Comparison of ENCODE assay signal across 10 cellular contexts in genomic region chr7:149620961-149621360, GRCh38.
DNase-seq lines count a peak whose midpoint lies in the region; ATAC-seq, FAIRE-seq and TF ChIP-seq lines count a peak whose summit lies in the region.
"Had no signal": no experiment of that assay in that cellular context is flagged by ENCODE, and none has a peak within 500 bp of the region (broad histone marks: within the 10 kb centered on the region; RNA-seq: fewer than 3 reads in every experiment).

No MANE protein-coding gene starts in this region.

- TF ChIP-seq POLR2A in spleen (IDR thresholded peaks at IDR 0.05) (no peak), adrenal gland (IDR thresholded peaks at IDR 0.05) (no peak), GM12892 (IDR thresholded peaks at IDR 0.05; ENCODE audit: low read depth, low read length) (no peak)

- H3K27ac Mint-ChIP-seq in T-cell: peak overlapping the region in 1 of 2 donors; percentile 34

- no peak overlapping the region for H3K4me2 ChIP-seq in MM.1S (ENCODE audit: low read depth, low read length)

- FAIRE-seq in GM12892 (lab: Jason Lieb, UNC): no peak

- H3K4me3 ChIP-seq in spleen: peak overlapping the region in 1 of 8 donors; percentile 7
- H3K4me3 ChIP-seq in adrenal gland: no peak overlapping the region
- H3K4me3 ChIP-seq in MM.1S (ENCODE audit: low read length): no peak overlapping the region

- peaks cover 47% of the 10 kb centered on the region for H3K36me3 Mint-ChIP-seq in T-cell

- H3K79me2 ChIP-seq in MM.1S (ENCODE audit: low read length): peaks cover 55% of the 10 kb centered on the region

- no peaks in the 10 kb centered on the region for H3K27me3 ChIP-seq in spleen (replicated peaks in 1 of 7)
- no peaks in the 10 kb centered on the region for H3K27me3 ChIP-seq in adrenal gland
- no peaks in the 10 kb centered on the region for H3K27me3 ChIP-seq in MM.1S (replicated peaks; ENCODE audit: insufficient read depth, low read length)

- TF ChIP-seq CTCF in GM13977 (IDR thresholded peaks at IDR 0.05; ENCODE audit: extremely low read depth, insufficient read depth, missing control alignments): no peak
- no peak for TF ChIP-seq CTCF in spleen (IDR thresholded peaks at IDR 0.05 in 8 of 11, conservative IDR thresholded peaks at IDR 0.05 in 3 of 11)
- no peak for TF ChIP-seq CTCF in adrenal gland (IDR thresholded peaks at IDR 0.05)
- no peak for TF ChIP-seq CTCF in MM.1S (IDR thresholded peaks at IDR 0.05; ENCODE audit: low read length)

- 49 to 79% (median 53%) methylated on average over 3 to 14 of the region's 14 CpGs for WGBS in spleen, 5 donors
- 82 to 88% (median 85%) methylated on average over 2 to 14 of the region's 14 CpGs for WGBS in adrenal gland, 4 donors

- no peaks in the 10 kb centered on the region for H3K27me3 Mint-ChIP-seq in T-cell

- no peak overlapping the region for H3K9ac ChIP-seq in MM.1S (ENCODE audit: low read length)

- ATAC-seq in GM21526 (IDR thresholded peaks at IDR 0.05; ENCODE audit: low FRiP score, unreplicated experiment): peak; percentile 40
- no peak for ATAC-seq in T-cell (replicated peaks in 1 of 4)

- H3K9me3 Mint-ChIP-seq in T-cell: no peaks in the 10 kb centered on the region
- H3K9me3 Mint-ChIP-seq: naive thymus-derived CD4-positive, alpha-beta T cell had no signal

- CTCF ChIA-PET in T-cell (lab: Charles Lee): no interaction called here

- H3K36me3 ChIP-seq in spleen (peaks cover 2 to 55% (median 51%) of the 10 kb centered on the region in 6 donors), adrenal gland (replicated peaks in 1 of 2) (peaks cover 0 to 53% of the 10 kb centered on the region in 2 donors), MM.1S (replicated peaks; ENCODE audit: insufficient read depth, low read length) (peaks cover 12% of the 10 kb centered on the region; the same call in 1 of the 2 replicates)

- H2AFZ ChIP-seq in MM.1S (ENCODE audit: low read length): no peak overlapping the region

- H3K4me3 Mint-ChIP-seq in T-cell: peak overlapping the region in 1 of 3 donors; percentile 28

- POLR2A ChIA-PET in T-cell (lab: Charles Lee): no interaction called here

- no peaks in the 10 kb centered on the region for H3K9me2 ChIP-seq in MM.1S (replicated peaks; ENCODE audit: insufficient read depth, low read length)

- peaks cover 20 to 51% (median 42%) of the 10 kb centered on the region in 6 donors for H3K4me1 ChIP-seq in spleen
- peaks cover 10 to 21% of the 10 kb centered on the region in 2 donors for H3K4me1 ChIP-seq in adrenal gland (replicated peaks in 1 of 2)
- peaks cover 20% of the 10 kb centered on the region for H3K4me1 ChIP-seq in MM.1S (ENCODE audit: low read length)

- intact Hi-C loops in spleen (cut with DNase I; ENCODE audit: low total_unique reads): loop anchor here (10.0 kb wide), 2 partner anchors 116 to 196 kb away; no protein-coding TSS in a partner anchor
- intact Hi-C loops in adrenal gland (cut with DNase I): loop anchor here in 1 of 2 donors (10.0 kb wide), 1 partner anchor 126 kb away; the partner anchor contains the start of gene ZNF746

- H3F3A ChIP-seq in MM.1S (ENCODE audit: insufficient read depth, low read length): peaks cover 4% of the 10 kb centered on the region; the same call in 1 of the 2 replicates

- in situ Hi-C loops in GM13977 (cut with MboI; ENCODE audit: low pct_unique_long_range_greater_than_20kb, low sequenced_read_pairs, unreplicated experiment): no loop called here

- peaks cover 50 to 59% (median 56%) of the 10 kb centered on the region in 3 donors for H3K4me1 Mint-ChIP-seq in T-cell

- no peaks in the 10 kb centered on the region for H4K20me1 ChIP-seq in MM.1S (ENCODE audit: insufficient read depth, low read length)

- peak overlapping the region in 1 of 8 donors; percentile 14 for H3K27ac ChIP-seq in spleen
- H3K27ac ChIP-seq in adrenal gland: no peak overlapping the region
- H3K27ac ChIP-seq in MM.1S (ENCODE audit: low read length): no peak overlapping the region

- no peaks in the 10 kb centered on the region for H3K9me3 ChIP-seq in spleen
- H3K9me3 ChIP-seq in adrenal gland (replicated peaks in 1 of 3): no peaks in the 10 kb centered on the region
- no peaks in the 10 kb centered on the region for H3K9me3 ChIP-seq in MM.1S (replicated peaks; ENCODE audit: insufficient read depth, low read length)

- DNase-seq in GM13977 (ENCODE audit: low spot score) (peak; percentile 34), T-cell (peak in 29 of 34 experiments; percentile 10 to 69 (median 33)), spleen (peak; percentile 87), GDM1 (lab: John Stamatoyannopoulos, UW) (no peak), adrenal gland (no peak), MM.1S (no peak), GM12892 (ENCODE audit: insufficient read length) (no peak)
- DNase-seq: OCI-M1 had no signal

Comparison
In these comparisons a context has a peak if more than half of its experiments do, and no peak if none do; other contexts are left out.
1. DNase-seq: peak in GM13977 (single experiment), T-cell (29 of 34) and spleen (single experiment); none in GDM1 (single experiment), adrenal gland (0 of 7), MM.1S (single experiment) and GM12892 (single experiment).